Comparison of ENCODE assay signal across 6 cellular contexts in the genomic region with DNA sequence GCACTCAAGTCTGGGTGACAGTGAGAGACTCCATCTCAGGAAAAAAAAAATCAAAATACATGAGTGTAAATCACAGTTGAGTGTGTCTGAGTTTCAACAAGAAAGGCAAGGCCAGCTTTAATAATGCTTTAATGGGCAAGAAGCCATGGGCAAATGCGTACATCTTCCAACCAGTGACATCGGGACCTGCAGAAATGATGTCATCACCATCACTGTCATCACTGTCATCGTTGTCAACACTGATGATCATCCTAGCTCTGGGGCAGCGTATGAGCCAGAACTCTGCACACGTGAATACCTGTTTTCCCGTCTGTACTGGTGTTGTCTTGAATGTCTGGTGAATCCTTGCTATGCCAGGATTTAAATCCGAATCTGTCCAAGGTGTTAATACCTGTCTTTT.
"Had no signal": no experiment of that assay in that cellular context is flagged by ENCODE, and none has a peak within 500 bp of the region (broad histone marks: within the 10 kb centered on the region; RNA-seq: fewer than 3 reads in every experiment).

No MANE protein-coding gene starts in this region.

- H3K9ac ChIP-seq: KMS-11 had no signal

- DNase-seq: IMR-90, KBM-7, KG1 had no signal

- FAIRE-seq: HTR-8/SVneo had no signal

- H3K27ac ChIP-seq: HL-60, KMS-11 had no signal

- H3K4me2 ChIP-seq: KMS-11 had no signal
